In the genomic region with DNA sequence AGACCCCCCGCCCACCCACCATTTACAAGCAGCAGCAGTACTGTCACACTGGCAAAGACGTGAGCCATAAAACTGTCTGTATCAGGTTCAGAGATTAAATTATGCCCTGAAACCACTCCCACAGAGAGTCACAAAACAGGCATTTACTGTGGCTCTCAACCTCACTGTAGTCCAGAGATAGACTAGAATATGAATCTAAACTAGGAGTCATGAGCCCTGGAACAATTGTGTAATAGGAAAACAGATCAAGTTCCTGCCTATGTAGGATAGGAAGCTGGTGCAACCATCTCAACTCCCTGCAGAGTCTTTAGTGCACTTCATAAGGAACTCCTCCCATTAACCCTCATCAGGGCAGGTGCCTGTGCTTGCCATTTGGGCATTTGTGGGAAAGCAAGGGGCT, we compare ENCODE assay signal across 10 cellular contexts.
"Had no signal": no experiment of that assay in that cellular context is flagged by ENCODE, and none has a peak within 500 bp of the region (broad histone marks: within the 10 kb centered on the region; RNA-seq: fewer than 3 reads in every experiment).

No MANE protein-coding gene starts in this region.

- H3K27ac ChIP-seq: hepatocyte, psoas muscle had no signal

- H3K27me3 ChIP-seq: hepatocyte had no signal

- DNase-seq: activated naive CD8-positive, alpha-beta T cell treated with anti-CD3 and anti-CD28 coated beads for 36 hours; activated T-cell treated with anti-CD3 and anti-CD28 coated beads, Interleukin-2, amount 50 U/mL, for 1 hour; aorta; endodermal cell; nephron progenitor cell; psoas muscle; stimulated activated CD4-positive, alpha-beta T cell treated with anti-CD3 and anti-CD28 coated beads, Interleukin-2, amount 100 ng/mL, for 24 hours; stimulated activated naive CD4-positive, alpha-beta T cell; trophoblast cell had no signal

- H3K4me1 ChIP-seq: psoas muscle had no signal

- H3K4me3 ChIP-seq: hepatocyte, psoas muscle had no signal
